In genomic region chr2:134009440-134009839, GRCh38 we compare ENCODE assay signal across 23 cellular contexts.
A peak's percentile ranks its signal among the peaks of the same experiment; 100 is the strongest.
DNase-seq lines count a peak whose midpoint lies in the region; ATAC-seq, FAIRE-seq and TF ChIP-seq lines count a peak whose summit lies in the region.
"Had no signal": no experiment of that assay in that cellular context is flagged by ENCODE, and none has a peak within 500 bp of the region (broad histone marks: within the 10 kb centered on the region; RNA-seq: fewer than 3 reads in every experiment).

No MANE protein-coding gene starts in this region.

- FAIRE-seq in frontal cortex (lab: Jason Lieb, UNC) = no peak
- FAIRE-seq: A204.1, G401.6, GM12892, GM18507, K562 had no signal

- TF ChIP-seq RAD21 in IMR-90 (IDR thresholded peaks at IDR 0.05; ENCODE audit: low read length) = no peak

- no peaks in the 10 kb centered on the region for H3K79me1 ChIP-seq in IMR-90 (ENCODE audit: low read depth in 1 of 2, low read length in 2 of 2)
- no peaks in the 10 kb centered on the region for H3K79me1 ChIP-seq in neuronal stem cell (ENCODE audit: low read depth, low read length)

- CTCF ChIA-PET in IMR-90 (lab: Yijun Ruan, JAX) = no interaction called here

- H3K36me3 ChIP-seq in IMR-90 (ENCODE audit: control insufficient read depth, insufficient read depth, low read length) (no peaks in the 10 kb centered on the region), neuronal stem cell (replicated peaks in 1 of 2; ENCODE audit: control insufficient read depth in 2 of 2, insufficient read depth in 2 of 2, low read length in 2 of 2) (no peaks in the 10 kb centered on the region)
- H3K36me3 ChIP-seq: BE2C had no signal

- H3K23ac ChIP-seq in IMR-90 (ENCODE audit: low read depth, low read length) (no peak overlapping the region), neuronal stem cell (ENCODE audit: low read depth, low read length, poor library complexity) (no peak overlapping the region)

- ATAC-seq in IMR-90 (ENCODE audit: low read depth) = no peak
- no peak for ATAC-seq in HG03135 (IDR thresholded peaks at IDR 0.05; ENCODE audit: unreplicated experiment)
- ATAC-seq: K562 had no signal

- no peak overlapping the region for H2AFZ ChIP-seq in IMR-90 (replicated peaks; ENCODE audit: low read length, poor library complexity)
- H2AFZ ChIP-seq in neuronal stem cell (ENCODE audit: low read length) = no peak overlapping the region

- H3K14ac ChIP-seq in IMR-90 (replicated peaks; ENCODE audit: low read depth, low read length) (no peak overlapping the region), neuronal stem cell (ENCODE audit: low read length) (no peak overlapping the region)

- no peak overlapping the region for H3K4me2 ChIP-seq in IMR-90 (ENCODE audit: low read depth, low read length)
- no peak overlapping the region for H3K4me2 ChIP-seq in neuronal stem cell (ENCODE audit: insufficient read depth, low read length, poor library complexity, severe bottlenecking)

- H3K27ac ChIP-seq in IMR-90 (ENCODE audit: insufficient read depth, low read length) = no peak overlapping the region; the same call in 1 of the 2 replicates
- no peak overlapping the region for H3K27ac ChIP-seq in neuronal stem cell (replicated peaks; ENCODE audit: low read length)

- H3K9me1 ChIP-seq in IMR-90 (ENCODE audit: insufficient read depth, low read length) = no peaks in the 10 kb centered on the region

- peak overlapping the region; percentile 57; the same call in 1 of the 2 replicates for H2BK20ac ChIP-seq in IMR-90 (ENCODE audit: low read depth, low read length)

- H3K9me3 ChIP-seq in IMR-90 (ENCODE audit: control insufficient read depth, insufficient read depth, low read length) (no peaks in the 10 kb centered on the region), neuronal stem cell (replicated peaks in 1 of 2; ENCODE audit: control insufficient read depth in 2 of 2, insufficient read depth in 1 of 2, low read depth in 1 of 2, low read length in 2 of 2) (no peaks in the 10 kb centered on the region)
- H3K9me3 ChIP-seq: BE2C had no signal

- H4K8ac ChIP-seq in IMR-90 (ENCODE audit: low read depth in 2 of 2, low read length in 2 of 2) (no peak overlapping the region; a peak in 2 of 4 replicates), neuronal stem cell (ENCODE audit: low read depth, low read length) (no peak overlapping the region)

- no peak for TF ChIP-seq CTCF in IMR-90 (conservative IDR thresholded peaks at IDR 0.05; ENCODE audit: low read depth, low read length)

- H2AK9ac ChIP-seq in IMR-90 (replicated peaks; ENCODE audit: low read depth, low read length, poor library complexity) = no peak overlapping the region

- H2BK120ac ChIP-seq in IMR-90 (ENCODE audit: low read depth, low read length) = peak overlapping the region; percentile 74
- H2BK120ac ChIP-seq in neuronal stem cell (ENCODE audit: low read depth, low read length) = no peak overlapping the region

- WGBS in IMR-90 (ENCODE audit: extremely low coverage in 2 of 2, insufficient read length in 1 of 2), 2 experiments = no CpG with 5 or more reads among the region's 8 CpGs
- no CpG with 5 or more reads among the region's 8 CpGs for WGBS in neuronal stem cell (ENCODE audit: extremely low coverage in 2 of 2, insufficient read length in 2 of 2, insufficient replicate concordance in 1 of 2), 2 donors

- TF ChIP-seq POLR2A in IMR-90 (IDR thresholded peaks at IDR 0.05; ENCODE audit: low read depth, low read length) = no peak

- DNase-seq in IMR-90 (no peak), iPS-NIHi11 (ENCODE audit: low spot score) (peak; percentile 33), neuronal stem cell (ENCODE audit: low spot score) (no peak), frontal cortex (ENCODE audit: low spot score in 2 of 2) (no peak), HuH-7 (ENCODE audit: low spot score) (no peak)
- DNase-seq: ACHN; BE2C; C1 segment of cervical spinal cord; CD4-positive, CD25-positive, alpha-beta regulatory T cell; CD8-positive, alpha-beta memory T cell; COR-L47; DMS 273 treated with DMSO at 0.1 percent for 48 hours; DMS53; DND-41; EL; GOT3; H9 had no signal

- POLR2A ChIA-PET in IMR-90 (lab: Charles Lee; ENCODE audit: unreplicated experiment) = no interaction called here

- H3K4me1 ChIP-seq in IMR-90 (ENCODE audit: control insufficient read depth, insufficient read depth, low read length) (peaks cover 20% of the 10 kb centered on the region), neuronal stem cell (ENCODE audit: control insufficient read depth in 2 of 2, insufficient read depth in 1 of 2, low read depth in 1 of 2, low read length in 2 of 2) (peaks cover 0 to 4% of the 10 kb centered on the region in 2 donors)
- H3K4me1 ChIP-seq: BE2C had no signal

- H3K18ac ChIP-seq in IMR-90 (ENCODE audit: low read depth, low read length) (peak overlapping the region; percentile 60; the same call in 1 of the 2 replicates), neuronal stem cell (ENCODE audit: low read length) (peak overlapping the region; percentile 35)

- in situ Hi-C loops in IMR-90 (cut with MboI; ENCODE audit: low sequenced_read_pairs) = no loop called here

- H4K91ac ChIP-seq in IMR-90 (ENCODE audit: insufficient read depth, low read depth, low read length) (peak overlapping the region; percentile 24), neuronal stem cell (ENCODE audit: low read depth, low read length, poor library complexity) (no peak overlapping the region)

- H3K9ac ChIP-seq in IMR-90 (ENCODE audit: low read depth, low read length) = no peak overlapping the region
- no peak overlapping the region for H3K9ac ChIP-seq in neuronal stem cell (ENCODE audit: low read depth, low read length, poor library complexity)

- H2AK5ac ChIP-seq in IMR-90 (ENCODE audit: low read depth, low read length) (no peak overlapping the region), neuronal stem cell (ENCODE audit: low read depth, low read length) (no peak overlapping the region)

- dilution Hi-C loops in IMR-90 (cut with HindIII; ENCODE audit: low sequenced_read_pairs, unreplicated experiment) = no loop called here

- H3K27me3 ChIP-seq in IMR-90 (ENCODE audit: control insufficient read depth, insufficient read depth, low read length) (no peaks in the 10 kb centered on the region), neuronal stem cell (ENCODE audit: control insufficient read depth in 3 of 3, insufficient read depth in 3 of 3, low read depth in 1 of 3, low read length in 3 of 3) (peaks cover 0 to 6% (median 0%) of the 10 kb centered on the region in 3 experiments)
- H3K27me3 ChIP-seq: BE2C had no signal

- no peak overlapping the region for H2BK12ac ChIP-seq in neuronal stem cell (ENCODE audit: low read length)

- H3K56ac ChIP-seq in IMR-90 (ENCODE audit: extremely low read depth, insufficient read depth, low read length) = no peak overlapping the region

- BruUV-seq in IMR-90 (replicated peaks; lab: Mats Ljungman, UMichigan) = no TSS peak

- H3K4ac ChIP-seq in IMR-90 (ENCODE audit: low read depth, low read length) (peak overlapping the region; percentile 36; the same call in 1 of the 2 replicates), neuronal stem cell (ENCODE audit: low read length) (no peak overlapping the region)

- H2BK15ac ChIP-seq in IMR-90 (ENCODE audit: low read depth, low read length) = no peak overlapping the region
- no peak overlapping the region for H2BK15ac ChIP-seq in neuronal stem cell (ENCODE audit: low read length)

- H4K5ac ChIP-seq in IMR-90 (ENCODE audit: low read depth, low read length) = peak overlapping the region; percentile 79

- no peak overlapping the region for H3K4me3 ChIP-seq in IMR-90 (ENCODE audit: insufficient read depth, low read depth, low read length)
- H3K4me3 ChIP-seq in neuronal stem cell (ENCODE audit: low read length in 2 of 2) = no peak overlapping the region
- H3K4me3 ChIP-seq: K562 had no signal

- intact Hi-C loops in IMR-90 (cut with micrococcal nuclease) = no loop called here

- H2BK5ac ChIP-seq in IMR-90 (ENCODE audit: low read depth, low read length, poor library complexity, severe bottlenecking) (peak overlapping the region; percentile 10), neuronal stem cell (ENCODE audit: low read length) (no peak overlapping the region)

- no peaks in the 10 kb centered on the region for H4K20me1 ChIP-seq in IMR-90 (ENCODE audit: insufficient read depth, low read length)

TF ChIP-seq in IMR-90, 13 proteins besides CTCF, POLR2A, EP300 and RAD21:
- TF ChIP-seq RCOR1 (IDR thresholded peaks at IDR 0.05; ENCODE audit: insufficient replicate concordance, low read length) (no peak), MAZ (IDR thresholded peaks at IDR 0.05; ENCODE audit: borderline replicate concordance, low read depth, low read length) (no peak), SMC3 (IDR thresholded peaks at IDR 0.05; ENCODE audit: low read depth, low read length) (no peak), RFX5 (IDR thresholded peaks at IDR 0.05; ENCODE audit: low read depth, low read length) (no peak), NFE2L2 (IDR thresholded peaks at IDR 0.05; ENCODE audit: low read depth, low read length) (no peak), MXI1 (IDR thresholded peaks at IDR 0.05; ENCODE audit: borderline replicate concordance, low read depth, low read length) (no peak), USF2 (IDR thresholded peaks at IDR 0.05; ENCODE audit: low read depth, low read length) (no peak), MAFK (IDR thresholded peaks at IDR 0.05; ENCODE audit: low read depth, low read length) (no peak), CHD1 (IDR thresholded peaks at IDR 0.05; ENCODE audit: low read depth, low read length) (no peak), FOS (IDR thresholded peaks at IDR 0.05; ENCODE audit: low read depth, low read length) (no peak), BHLHE40 (IDR thresholded peaks at IDR 0.05; ENCODE audit: low read depth, low read length) (no peak), ELK1 (IDR thresholded peaks at IDR 0.05; ENCODE audit: borderline replicate concordance, low read depth, low read length) (no peak)
TF ChIP-seq in IMR-90: peak in this region for 0.
